8 cellular contexts compared by ENCODE assay signal in genomic region chr1:156592158-156592909, GRCh38. TPM values are rescaled to one million over a fixed set of nuclear protein-coding genes. Genes with fewer than 3 reads are reported as not detected.
DNase-seq lines count a peak whose midpoint lies in the region; ATAC-seq and TF ChIP-seq lines count a peak whose summit lies in the region.

No MANE protein-coding gene starts in this region.

- no peak overlapping the region; the same call in 1 of the 2 replicates for H3K27ac ChIP-seq in PC-3 (ENCODE audit: low read length)

- H3K4me1 Mint-ChIP-seq in osteocyte (ENCODE audit: unreplicated experiment), result peaks cover 11% of the 10 kb centered on the region

- peak overlapping the region; percentile 80 for H3K9ac ChIP-seq in PC-3 (ENCODE audit: low read length)

- no peak for TF ChIP-seq CTCF in PC-3 (conservative IDR thresholded peaks at IDR 0.05; ENCODE audit: low read depth, low read length)
- TF ChIP-seq CTCF in epithelial cell of esophagus (IDR thresholded peaks at IDR 0.05; ENCODE audit: insufficient read depth, low read depth, low read length, missing control alignments), result no peak
- TF ChIP-seq CTCF in osteocyte (IDR thresholded peaks at IDR 0.05), result no peak

- no peaks in the 10 kb centered on the region for H3F3A ChIP-seq in PC-3 (ENCODE audit: low read length, unreplicated experiment)

- peaks cover 38% of the 10 kb centered on the region for H3K36me3 ChIP-seq in PC-3 (ENCODE audit: low read depth, low read length)

- POLR2A ChIA-PET in PC-3 (lab: Charles Lee; ENCODE audit: unreplicated experiment), result interaction anchor here (0.6 kb wide), 1 partner anchor 127 kb away, joined by 3 read pairs; no protein-coding TSS in a partner anchor

- peaks cover 2% of the 10 kb centered on the region for H3K27me3 Mint-ChIP-seq in osteocyte (ENCODE audit: unreplicated experiment)

- H3K4me3 Mint-ChIP-seq in osteocyte (ENCODE audit: unreplicated experiment), result peak overlapping the region; percentile 81

- peak overlapping the region; percentile 95 for H2AFZ ChIP-seq in PC-3 (ENCODE audit: low read length)

- H4K20me1 ChIP-seq in PC-3 (ENCODE audit: low read length), result no peaks in the 10 kb centered on the region

- no peaks in the 10 kb centered on the region for H3K9me2 ChIP-seq in PC-3 (replicated peaks; ENCODE audit: low read length)

- peaks cover 13% of the 10 kb centered on the region for H3K79me2 ChIP-seq in PC-3 (ENCODE audit: low read length)

- H3K4me2 ChIP-seq in PC-3 (ENCODE audit: low read length), result peak overlapping the region; percentile 92

- TSS peak; percentile 46 for BruUV-seq in PC-3 (replicated peaks; lab: Mats Ljungman, UMichigan)

- H3K27me3 ChIP-seq in PC-3 (ENCODE audit: low read length), result no peaks in the 10 kb centered on the region

- H3K4me1 ChIP-seq in PC-3 (ENCODE audit: insufficient read depth, low read length), result peaks cover 16% of the 10 kb centered on the region

- H3K4me3 ChIP-seq in PC-3 (ENCODE audit: low read length), result peak overlapping the region; percentile 74
- H3K4me3 ChIP-seq in epithelial cell of esophagus (ENCODE audit: low read length), result peak overlapping the region; percentile 74

- no peaks in the 10 kb centered on the region for H3K9me3 Mint-ChIP-seq in osteocyte (ENCODE audit: unreplicated experiment)

- ATAC-seq in PC-3 (no peak; the same call in 1 of the 2 replicates), GM19467 (IDR thresholded peaks at IDR 0.05; ENCODE audit: unreplicated experiment) (no peak)

- intact Hi-C loops in PC-3 (cut with micrococcal nuclease), result no loop called here

- CTCF ChIA-PET in PC-3 (lab: Charles Lee), result interaction anchor here (0.5 to 0.6 kb wide), 2 partner anchors 29 to 207 kb away, joined by 3 to 6 read pairs; no protein-coding TSS in a partner anchor

- DNase-seq in Daoy (ENCODE audit: low read depth) (peak; percentile 24), PC-3 (peak; percentile 24), epithelial cell of esophagus (ENCODE audit: low read depth) (no peak), osteocyte (ENCODE audit: extremely low spot score, unreplicated experiment) (no peak), SHP77 treated with DMSO at 0.1 percent for 48 hours (lab: John Stamatoyannopoulos, UW) (no peak)
- no peak for DNase-seq in activated CD4-positive, CD25-positive, alpha-beta regulatory T cell treated with anti-CD3 and anti-CD28 coated beads, Interleukin-2, amount 50 U/mL, for 72 hours
- no peak for DNase-seq in activated effector memory CD4-positive, alpha-beta T cell treated with Interleukin-2 at 50 U/mL for 16 hours

- peaks cover 9% of the 10 kb centered on the region for H3K36me3 Mint-ChIP-seq in osteocyte (ENCODE audit: unreplicated experiment)

- H3K27ac Mint-ChIP-seq in osteocyte (ENCODE audit: unreplicated experiment), result peak overlapping the region; percentile 41

- no peaks in the 10 kb centered on the region for H3K9me3 ChIP-seq in PC-3 (ENCODE audit: low read length)

RNA-seq across cellular contexts. Expression of gene NAXE, which starts 0.8 kb away (rescaled TPM):
- 81.9 and 87.9 TPM in 2 replicates for total RNA-seq in Daoy (2014; rRNA removed; shearing (Covaris generic))
- total RNA-seq in PC-3 (2014; rRNA removed), result 237 and 261 TPM in 2 replicates
- total RNA-seq in osteocyte, result 59.2 and 63.4 TPM in 2 replicates

RNA-seq across cellular contexts. Expression of gene GPATCH4, which starts 8.9 kb away (rescaled TPM):
- total RNA-seq in Daoy (2014; rRNA removed; shearing (Covaris generic)), result 32.6 and 42.1 TPM in 2 replicates
- total RNA-seq in PC-3 (2014; rRNA removed) (37.3 and 73.7 TPM in 2 replicates), osteocyte (17.2 and 20.6 TPM in 2 replicates)

RNA-seq across cellular contexts. Expression of gene TTC24, which starts 12.8 kb away (rescaled TPM):
- not detected in 2 replicates for total RNA-seq in Daoy (2014; rRNA removed; shearing (Covaris generic))
- total RNA-seq in PC-3 (2014; rRNA removed) (not detected in 2 replicates), osteocyte (not detected in 2 replicates)

RNA-seq across cellular contexts. Expression of gene IQGAP3, which starts 20.0 kb away (rescaled TPM):
- 43.6 and 45.7 TPM in 2 replicates for total RNA-seq in Daoy (2014; rRNA removed; shearing (Covaris generic))
- total RNA-seq in PC-3 (2014; rRNA removed) (54.3 and 77.3 TPM in 2 replicates), osteocyte (8.6 and 9.8 TPM in 2 replicates)

RNA-seq across cellular contexts. Expression of gene HAPLN2, which starts 26.9 kb away (rescaled TPM):
- total RNA-seq in Daoy (2014; rRNA removed; shearing (Covaris generic)), result 0.23 TPM in 1 of 2 replicates, not detected in the other
- total RNA-seq in PC-3 (2014; rRNA removed), result 1.1 TPM in 1 of 2 replicates, not detected in the other
- total RNA-seq in osteocyte, result 0.35 TPM in 1 of 2 replicates, not detected in the other

Comparison
In these comparisons a context has a peak if more than half of its experiments do, and no peak if none do; other contexts are left out.
1. DNase-seq: peak in Daoy (single experiment) and PC-3 (single experiment); none in epithelial cell of esophagus (single experiment), osteocyte (single experiment), SHP77 treated with DMSO at 0.1 percent for 48 hours (single experiment), activated CD4-positive, CD25-positive, alpha-beta regulatory T cell treated with anti-CD3 and anti-CD28 coated beads, Interleukin-2, amount 50 U/mL, for 72 hours (single experiment) and activated effector memory CD4-positive, alpha-beta T cell treated with Interleukin-2 at 50 U/mL for 16 hours (single experiment).